Comparison of ENCODE assay signal across 9 cellular contexts in genomic region chr14:68249534-68250517, GRCh38.
A peak's percentile ranks its signal among the peaks of the same experiment; 100 is the strongest.
DNase-seq lines count a peak whose midpoint lies in the region; ATAC-seq, FAIRE-seq and TF ChIP-seq lines count a peak whose summit lies in the region.
"Had no signal": no experiment of that assay in that cellular context is flagged by ENCODE, and none has a peak within 500 bp of the region (broad histone marks: within the 10 kb centered on the region; RNA-seq: fewer than 3 reads in every experiment).

No MANE protein-coding gene starts in this region.

- no peaks in the 10 kb centered on the region for H3K27me3 Mint-ChIP-seq in mesothelial cell of epicardium (ENCODE audit: low read depth)

- peak overlapping the region; percentile 97 for H3K27ac Mint-ChIP-seq in mesothelial cell of epicardium
- H3K27ac Mint-ChIP-seq: T-helper 1 cell treated with Interleukin-12 subunit alpha and Interleukin-12 subunit beta and Interleukin-4 antibody, amounts not matched to agents 30 μg/mL and 1 μg/mL, for 36 hours had no signal

- no peaks in the 10 kb centered on the region for H3K9me3 Mint-ChIP-seq in mesothelial cell of epicardium
- H3K9me3 Mint-ChIP-seq: T-helper 1 cell treated with Interleukin-12 subunit alpha and Interleukin-12 subunit beta and Interleukin-4 antibody, amounts not matched to agents 30 μg/mL and 1 μg/mL, for 36 hours had no signal

- TF ChIP-seq CTCF in A549 (IDR thresholded peaks at IDR 0.05) (no peak), bronchial epithelial cell (IDR thresholded peaks at IDR 0.05; ENCODE audit: insufficient read depth, low read length, severe bottlenecking) (no peak), mesothelial cell of epicardium (IDR thresholded peaks at IDR 0.05; ENCODE audit: unreplicated experiment) (no peak)

- H3K4me3 Mint-ChIP-seq in mesothelial cell of epicardium: no peak overlapping the region
- H3K4me3 Mint-ChIP-seq: T-helper 1 cell treated with Interleukin-12 subunit alpha and Interleukin-12 subunit beta and Interleukin-4 antibody, amounts not matched to agents 30 μg/mL and 1 μg/mL, for 36 hours had no signal

- no peaks in the 10 kb centered on the region; the same call in 2 of the 3 replicates for H3K9me3 ChIP-seq in A549

- H3K27ac ChIP-seq in A549: peak overlapping the region; percentile 95 to 97

- peak in 1 of 2 experiments; percentile 51; a peak in 1 of 5 replicates for TF ChIP-seq EP300 in A549 (IDR thresholded peaks at IDR 0.05)

- POLR2A ChIA-PET in A549 (lab: Yijun Ruan, JAX): interaction anchor here (0.6 to 9.6 kb wide), 7 partner anchors 17 to 565 kb away, joined by 3 to 142 read pairs (median 4); partner anchors contain the start of gene ZFP36L1

- peaks cover 85% of the 10 kb centered on the region for H3K4me1 ChIP-seq in A549

- H3K4me1 Mint-ChIP-seq in mesothelial cell of epicardium: peaks cover 97% of the 10 kb centered on the region

- FAIRE-seq in A549 (lab: Jason Lieb, UNC) (peak; percentile 54), bronchial epithelial cell (lab: Jason Lieb, UNC) (no peak)

- H3K36me3 Mint-ChIP-seq in mesothelial cell of epicardium: no peaks in the 10 kb centered on the region

- no peak for TF ChIP-seq POLR2A in A549 (IDR thresholded peaks at IDR 0.05; ENCODE audit: low read length)

- DNase-seq in A549 (ENCODE audit: low read depth in 1 of 2, low spot score in 1 of 2): peak in 1 of 2 experiments; percentile 72
- DNase-seq in LHCN-M2 (ENCODE audit: low read depth): peak; percentile 68
- peak; percentile 70 for DNase-seq in bronchial epithelial cell (ENCODE audit: low read depth)
- DNase-seq in mesothelial cell of epicardium (ENCODE audit: low spot score in 2 of 2, unreplicated experiment in 2 of 2): no peak
- no peak for DNase-seq in cerebellum (ENCODE audit: low spot score)
- DNase-seq in SHP77 treated with DMSO at 0.1 percent for 48 hours (lab: John Stamatoyannopoulos, UW): no peak

- no peaks in the 10 kb centered on the region for H3K36me3 ChIP-seq in bronchial epithelial cell (ENCODE audit: control insufficient read depth, insufficient read depth, low read length)

- TF ChIP-seq RAD21 in A549 (conservative IDR thresholded peaks at IDR 0.05 in 1 of 2, IDR thresholded peaks at IDR 0.05 in 1 of 2): peak in 1 of 2 experiments; percentile 28; a peak in 1 of 5 replicates

- WGBS in A549 (ENCODE audit: missing lambda C conversion rate): 12% methylated on average over 4 of the region's 4 CpGs

- ATAC-seq in A549 (peak in 1 of 2 experiments; percentile 13; a peak in 3 of 6 replicates), HG02642 (IDR thresholded peaks at IDR 0.05; ENCODE audit: poor library complexity, unreplicated experiment) (no peak), HG03025 (IDR thresholded peaks at IDR 0.05; ENCODE audit: low FRiP score, unreplicated experiment) (no peak)

- H3K4me2 ChIP-seq in A549: peak overlapping the region; percentile 61

- CTCF ChIA-PET in A549 (lab: Yijun Ruan, JAX): interaction anchor here (0.9 to 13.3 kb wide), 30 partner anchors 10 to 594 kb away, joined by 3 to 162 read pairs (median 5); partner anchors contain the start of gene ZFP36L1

- H3K27me3 ChIP-seq in bronchial epithelial cell (ENCODE audit: control insufficient read depth, insufficient read depth, low read length): no peaks in the 10 kb centered on the region

- no peak overlapping the region for H3K4me3 ChIP-seq in A549
- no peak overlapping the region for H3K4me3 ChIP-seq in bronchial epithelial cell (ENCODE audit: low read depth, low read length)

TF ChIP-seq in A549, 52 proteins besides CTCF, POLR2A, EP300 and RAD21:
- TF ChIP-seq SMC3 (IDR thresholded peaks at IDR 0.05): peak; percentile 35
- peak in 1 of 2 experiments; percentile 1; a peak in 1 of 4 replicates for TF ChIP-seq CEBPB (IDR thresholded peaks at IDR 0.05)
- TF ChIP-seq GATA3 (IDR thresholded peaks at IDR 0.05; ENCODE audit: borderline replicate concordance): peak; percentile 74
- TF ChIP-seq CBX8 (IDR thresholded peaks at IDR 0.05): no peak
- TF ChIP-seq NR3C1 (IDR thresholded peaks at IDR 0.05): no peak
- 0 out of 2 replicates have a peak, but pooled peaks have one; percentile 55 for TF ChIP-seq ATOH8 (CRISPR knock-in tag; IDR thresholded peaks at IDR 0.05; ENCODE audit: low read depth)
- peak; percentile 18; the same call in 1 of the 2 replicates for TF ChIP-seq MAX (IDR thresholded peaks at IDR 0.05)
- 0 out of 2 replicates have a peak, but pooled peaks have one; percentile 7 for TF ChIP-seq HOXB5 (CRISPR knock-in tag; IDR thresholded peaks at IDR 0.05)
- no peak for TF ChIP-seq PBX3 (IDR thresholded peaks at IDR 0.05)
- TF ChIP-seq FOSB (CRISPR knock-in tag; IDR thresholded peaks at IDR 0.05): no peak
- peak; percentile 43 to 50; a peak in 2 of 5 replicates for TF ChIP-seq JUN (IDR thresholded peaks at IDR 0.05)
- TF ChIP-seq ZC3H11A (IDR thresholded peaks at IDR 0.05): no peak
- no peak for TF ChIP-seq MAZ (IDR thresholded peaks at IDR 0.05; ENCODE audit: borderline replicate concordance, low read depth, low read length)
- peak; percentile 51 for TF ChIP-seq FOSL2 (IDR thresholded peaks at IDR 0.05)
- peak; percentile 80 for TF ChIP-seq FOSL2 (CRISPR knock-in tag; IDR thresholded peaks at IDR 0.05)
- 0 out of 2 replicates have a peak, but pooled peaks have one; percentile 15 for TF ChIP-seq HOXB13 (CRISPR knock-in tag; IDR thresholded peaks at IDR 0.05; ENCODE audit: low read depth)
- no peak for TF ChIP-seq ZSCAN20 (CRISPR knock-in tag; IDR thresholded peaks at IDR 0.05)
- TF ChIP-seq JUNB (IDR thresholded peaks at IDR 0.05): peak; percentile 53; the same call in 1 of the 2 replicates

Comparison
In these comparisons a context has a peak if more than half of its experiments do, and no peak if none do; other contexts are left out.
1. DNase-seq: peak in LHCN-M2 (single experiment) and bronchial epithelial cell (single experiment); none in mesothelial cell of epicardium (0 of 2), cerebellum (single experiment) and SHP77 treated with DMSO at 0.1 percent for 48 hours (single experiment).